In the genomic region with DNA sequence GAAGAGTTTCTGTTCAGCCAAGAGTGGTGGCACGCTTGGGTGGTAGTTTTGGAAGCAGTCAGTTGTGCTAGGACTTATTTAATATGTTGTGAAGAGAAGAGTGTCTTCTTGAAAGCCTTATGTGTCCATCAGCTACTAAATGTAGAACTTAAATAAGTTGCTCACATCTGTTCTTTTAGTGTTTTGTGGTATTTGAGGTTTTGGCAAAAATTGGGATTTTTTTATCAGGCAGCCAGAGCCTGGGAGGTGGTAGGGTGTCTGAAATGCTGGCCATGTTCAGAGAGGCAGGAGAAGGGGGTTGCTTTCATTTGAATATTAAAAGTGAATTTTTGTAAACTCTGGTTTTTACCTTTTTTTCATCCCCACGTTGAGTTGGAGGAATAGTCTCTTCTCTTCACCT, we compare ENCODE assay signal across 15 cellular contexts.
"Had no signal": no experiment of that assay in that cellular context is flagged by ENCODE, and none has a peak within 500 bp of the region (broad histone marks: within the 10 kb centered on the region; RNA-seq: fewer than 3 reads in every experiment).

No MANE protein-coding gene starts in this region.

- H3K27ac Mint-ChIP-seq: activated CD8-positive, alpha-beta memory T cell treated with anti-CD3 and anti-CD28 coated beads, Interleukin-2, amount 10 ng/mL, durations not matched to agents 7 days and 5 days; activated naive CD8-positive, alpha-beta T cell treated with anti-CD3 and anti-CD28 coated beads for 36 hours; activated T-cell treated with anti-CD3 and anti-CD28 coated beads, Interleukin-2, amount 50 U/mL, for 24 hours had no signal

- H3K4me3 ChIP-seq: esophagus squamous epithelium, gastrocnemius medialis, heart right ventricle, smooth muscle cell, testis, upper lobe of right lung had no signal

- H3K9me3 ChIP-seq: esophagus squamous epithelium, gastrocnemius medialis, heart right ventricle, testis, upper lobe of right lung had no signal

- H3K27me3 Mint-ChIP-seq: activated CD8-positive, alpha-beta memory T cell treated with anti-CD3 and anti-CD28 coated beads, Interleukin-2, amount 10 ng/mL, durations not matched to agents 7 days and 5 days; activated naive CD8-positive, alpha-beta T cell treated with anti-CD3 and anti-CD28 coated beads for 36 hours; activated T-cell treated with anti-CD3 and anti-CD28 coated beads, Interleukin-2, amount 50 U/mL, for 24 hours; naive thymus-derived CD8-positive, alpha-beta T cell had no signal

- H3K9me3 Mint-ChIP-seq: activated naive CD8-positive, alpha-beta T cell treated with anti-CD3 and anti-CD28 coated beads for 36 hours; activated T-cell treated with anti-CD3 and anti-CD28 coated beads, Interleukin-2, amount 50 U/mL, for 24 hours; naive thymus-derived CD8-positive, alpha-beta T cell had no signal

- H3K27ac ChIP-seq: esophagus squamous epithelium, heart right ventricle, testis, upper lobe of right lung had no signal

- ATAC-seq: activated CD4-positive, CD25-positive, alpha-beta regulatory T cell treated with anti-CD3 and anti-CD28 coated beads, Interleukin-2, amount 50 U/mL, for 24 hours; activated CD8-positive, alpha-beta memory T cell treated with anti-CD3 and anti-CD28 coated beads, Interleukin-2, amount 10 ng/mL, durations not matched to agents 7 days and 5 days; gastrocnemius medialis; heart right ventricle; naive thymus-derived CD8-positive, alpha-beta T cell; right cardiac atrium; upper lobe of right lung had no signal

- H3K4me3 Mint-ChIP-seq: activated CD8-positive, alpha-beta memory T cell treated with anti-CD3 and anti-CD28 coated beads, Interleukin-2, amount 10 ng/mL, durations not matched to agents 7 days and 5 days; activated naive CD8-positive, alpha-beta T cell treated with anti-CD3 and anti-CD28 coated beads for 36 hours; activated T-cell treated with anti-CD3 and anti-CD28 coated beads, Interleukin-2, amount 50 U/mL, for 24 hours had no signal

- DNase-seq: activated CD4-positive, alpha-beta T cell treated with anti-CD3 and anti-CD28 coated beads, Interleukin-2, amount 50 U/mL, for 4 hours; activated CD8-positive, alpha-beta memory T cell treated with anti-CD3 and anti-CD28 coated beads, Interleukin-2, amount 10 ng/mL, durations not matched to agents 7 days and 5 days; activated effector memory CD4-positive, alpha-beta T cell treated with Interleukin-2 at 50 U/mL for 16 hours; activated naive CD8-positive, alpha-beta T cell treated with anti-CD3 and anti-CD28 coated beads for 36 hours; activated T-cell treated with anti-CD3 and anti-CD28 coated beads, Interleukin-2, amount 50 U/mL, for 24 hours; esophagus squamous epithelium; gastrocnemius medialis; heart right ventricle; naive thymus-derived CD8-positive, alpha-beta T cell; right cardiac atrium; stimulated activated naive CD4-positive, alpha-beta T cell; testis; upper lobe of right lung had no signal
